1 cellular context compared by ENCODE assay signal in the genomic region with DNA sequence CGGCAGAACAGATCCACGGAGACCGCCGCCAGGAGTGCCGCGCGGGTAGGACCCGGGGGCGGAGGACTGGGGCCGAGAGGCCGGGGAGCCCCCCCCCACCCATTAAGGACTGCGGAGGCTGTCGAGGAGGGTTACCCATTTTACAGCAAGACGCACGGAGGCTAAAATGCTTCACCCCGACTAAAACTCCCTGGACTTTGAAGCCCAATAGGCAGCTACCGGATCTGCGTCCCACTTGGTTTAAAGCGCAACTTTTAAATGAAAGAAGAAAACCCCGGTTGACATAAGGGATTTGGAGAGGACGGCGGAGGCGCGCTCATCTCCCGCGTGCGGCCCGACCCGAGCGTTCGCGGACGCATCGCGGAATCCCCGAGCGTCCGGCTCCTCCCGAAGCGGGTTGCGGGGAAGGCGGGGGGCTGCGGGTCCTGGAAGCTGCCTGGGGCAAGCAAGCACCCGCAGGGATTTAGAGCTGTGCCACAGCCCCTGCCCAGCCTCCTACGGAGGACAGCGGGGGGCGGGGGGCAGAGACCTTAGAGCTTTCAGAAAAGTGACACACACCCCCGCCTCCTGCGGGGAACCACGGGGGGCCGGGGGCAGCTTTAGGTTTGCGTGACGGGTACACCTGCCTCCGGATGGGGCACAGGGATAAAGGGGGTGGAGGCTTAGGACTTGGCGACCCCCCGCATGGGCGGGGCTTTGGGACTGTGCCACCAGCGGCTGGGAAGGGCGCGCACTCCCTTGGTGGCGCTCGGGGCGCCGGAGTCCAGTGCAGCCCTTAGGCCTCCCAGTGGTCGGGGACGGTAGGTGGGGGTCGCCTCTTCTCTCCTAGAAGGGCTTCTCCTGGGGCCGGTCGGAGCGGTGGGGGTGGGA.
TF ChIP-seq lines count a peak whose summit lies in the region.

No MANE protein-coding gene starts in this region.

TF ChIP-seq in HEK293, 187 proteins besides CTCF, POLR2A, EP300 and RAD21 (continued from another document and continues in another):
- TF ChIP-seq, protein P1, sequence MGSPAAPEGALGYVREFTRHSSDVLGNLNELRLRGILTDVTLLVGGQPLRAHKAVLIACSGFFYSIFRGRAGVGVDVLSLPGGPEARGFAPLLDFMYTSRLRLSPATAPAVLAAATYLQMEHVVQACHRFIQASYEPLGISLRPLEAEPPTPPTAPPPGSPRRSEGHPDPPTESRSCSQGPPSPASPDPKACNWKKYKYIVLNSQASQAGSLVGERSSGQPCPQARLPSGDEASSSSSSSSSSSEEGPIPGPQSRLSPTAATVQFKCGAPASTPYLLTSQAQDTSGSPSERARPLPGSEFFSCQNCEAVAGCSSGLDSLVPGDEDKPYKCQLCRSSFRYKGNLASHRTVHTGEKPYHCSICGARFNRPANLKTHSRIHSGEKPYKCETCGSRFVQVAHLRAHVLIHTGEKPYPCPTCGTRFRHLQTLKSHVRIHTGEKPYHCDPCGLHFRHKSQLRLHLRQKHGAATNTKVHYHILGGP (tag by site-specific recombination; IDR thresholded peaks at IDR 0.05) = no peak
- TF ChIP-seq ZBTB7A (tag by site-specific recombination; IDR thresholded peaks at IDR 0.05; ENCODE audit: low read depth) = no peak
- peak; percentile 45 for TF ChIP-seq SP3 (tag by site-specific recombination; IDR thresholded peaks at IDR 0.05)
- TF ChIP-seq ZNF549 (tag by site-specific recombination; IDR thresholded peaks at IDR 0.05) = no peak
- peak; percentile 61; the same call in 1 of the 2 replicates for TF ChIP-seq KLF7 (tag by site-specific recombination; IDR thresholded peaks at IDR 0.05; ENCODE audit: borderline replicate concordance)
- TF ChIP-seq MZF1 (tag by site-specific recombination; IDR thresholded peaks at IDR 0.05; ENCODE audit: borderline replicate concordance) = peak; percentile 9; the same call in 1 of the 2 replicates
- TF ChIP-seq, protein P2, sequence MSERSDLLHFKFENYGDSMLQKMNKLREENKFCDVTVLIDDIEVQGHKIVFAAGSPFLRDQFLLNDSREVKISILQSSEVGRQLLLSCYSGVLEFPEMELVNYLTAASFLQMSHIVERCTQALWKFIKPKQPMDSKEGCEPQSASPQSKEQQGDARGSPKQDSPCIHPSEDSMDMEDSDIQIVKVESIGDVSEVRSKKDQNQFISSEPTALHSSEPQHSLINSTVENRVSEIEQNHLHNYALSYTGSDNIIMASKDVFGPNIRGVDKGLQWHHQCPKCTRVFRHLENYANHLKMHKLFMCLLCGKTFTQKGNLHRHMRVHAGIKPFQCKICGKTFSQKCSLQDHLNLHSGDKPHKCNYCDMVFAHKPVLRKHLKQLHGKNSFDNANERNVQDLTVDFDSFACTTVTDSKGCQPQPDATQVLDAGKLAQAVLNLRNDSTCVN (tag by site-specific recombination; optimal IDR thresholded peaks at IDR 0.05) = peak; percentile 63
- peak; percentile 51; the same call in 1 of the 2 replicates for TF ChIP-seq ZBTB20 (tag by site-specific recombination; IDR thresholded peaks at IDR 0.05)
- TF ChIP-seq, protein P3, sequence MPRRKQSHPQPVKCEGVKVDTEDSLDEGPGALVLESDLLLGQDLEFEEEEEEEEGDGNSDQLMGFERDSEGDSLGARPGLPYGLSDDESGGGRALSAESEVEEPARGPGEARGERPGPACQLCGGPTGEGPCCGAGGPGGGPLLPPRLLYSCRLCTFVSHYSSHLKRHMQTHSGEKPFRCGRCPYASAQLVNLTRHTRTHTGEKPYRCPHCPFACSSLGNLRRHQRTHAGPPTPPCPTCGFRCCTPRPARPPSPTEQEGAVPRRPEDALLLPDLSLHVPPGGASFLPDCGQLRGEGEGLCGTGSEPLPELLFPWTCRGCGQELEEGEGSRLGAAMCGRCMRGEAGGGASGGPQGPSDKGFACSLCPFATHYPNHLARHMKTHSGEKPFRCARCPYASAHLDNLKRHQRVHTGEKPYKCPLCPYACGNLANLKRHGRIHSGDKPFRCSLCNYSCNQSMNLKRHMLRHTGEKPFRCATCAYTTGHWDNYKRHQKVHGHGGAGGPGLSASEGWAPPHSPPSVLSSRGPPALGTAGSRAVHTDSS (tag by site-specific recombination; IDR thresholded peaks at IDR 0.05) = no peak
- TF ChIP-seq ZNF670 (tag by site-specific recombination; IDR thresholded peaks at IDR 0.05; ENCODE audit: low read depth) = no peak
- peak; percentile 44; the same call in 1 of the 2 replicates for TF ChIP-seq ZBTB17 (tag by site-specific recombination; IDR thresholded peaks at IDR 0.05)
- TF ChIP-seq, protein P4, sequence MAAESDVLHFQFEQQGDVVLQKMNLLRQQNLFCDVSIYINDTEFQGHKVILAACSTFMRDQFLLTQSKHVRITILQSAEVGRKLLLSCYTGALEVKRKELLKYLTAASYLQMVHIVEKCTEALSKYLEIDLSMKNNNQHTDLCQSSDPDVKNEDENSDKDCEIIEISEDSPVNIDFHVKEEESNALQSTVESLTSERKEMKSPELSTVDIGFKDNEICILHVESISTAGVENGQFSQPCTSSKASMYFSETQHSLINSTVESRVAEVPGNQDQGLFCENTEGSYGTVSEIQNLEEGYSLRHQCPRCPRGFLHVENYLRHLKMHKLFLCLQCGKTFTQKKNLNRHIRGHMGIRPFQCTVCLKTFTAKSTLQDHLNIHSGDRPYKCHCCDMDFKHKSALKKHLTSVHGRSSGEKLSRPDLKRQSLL (tag by site-specific recombination; IDR thresholded peaks at IDR 0.05) = no peak
- TF ChIP-seq EGR2 (tag by site-specific recombination; IDR thresholded peaks at IDR 0.05; ENCODE audit: low read depth) = peak; percentile 85
- TF ChIP-seq, protein P5, sequence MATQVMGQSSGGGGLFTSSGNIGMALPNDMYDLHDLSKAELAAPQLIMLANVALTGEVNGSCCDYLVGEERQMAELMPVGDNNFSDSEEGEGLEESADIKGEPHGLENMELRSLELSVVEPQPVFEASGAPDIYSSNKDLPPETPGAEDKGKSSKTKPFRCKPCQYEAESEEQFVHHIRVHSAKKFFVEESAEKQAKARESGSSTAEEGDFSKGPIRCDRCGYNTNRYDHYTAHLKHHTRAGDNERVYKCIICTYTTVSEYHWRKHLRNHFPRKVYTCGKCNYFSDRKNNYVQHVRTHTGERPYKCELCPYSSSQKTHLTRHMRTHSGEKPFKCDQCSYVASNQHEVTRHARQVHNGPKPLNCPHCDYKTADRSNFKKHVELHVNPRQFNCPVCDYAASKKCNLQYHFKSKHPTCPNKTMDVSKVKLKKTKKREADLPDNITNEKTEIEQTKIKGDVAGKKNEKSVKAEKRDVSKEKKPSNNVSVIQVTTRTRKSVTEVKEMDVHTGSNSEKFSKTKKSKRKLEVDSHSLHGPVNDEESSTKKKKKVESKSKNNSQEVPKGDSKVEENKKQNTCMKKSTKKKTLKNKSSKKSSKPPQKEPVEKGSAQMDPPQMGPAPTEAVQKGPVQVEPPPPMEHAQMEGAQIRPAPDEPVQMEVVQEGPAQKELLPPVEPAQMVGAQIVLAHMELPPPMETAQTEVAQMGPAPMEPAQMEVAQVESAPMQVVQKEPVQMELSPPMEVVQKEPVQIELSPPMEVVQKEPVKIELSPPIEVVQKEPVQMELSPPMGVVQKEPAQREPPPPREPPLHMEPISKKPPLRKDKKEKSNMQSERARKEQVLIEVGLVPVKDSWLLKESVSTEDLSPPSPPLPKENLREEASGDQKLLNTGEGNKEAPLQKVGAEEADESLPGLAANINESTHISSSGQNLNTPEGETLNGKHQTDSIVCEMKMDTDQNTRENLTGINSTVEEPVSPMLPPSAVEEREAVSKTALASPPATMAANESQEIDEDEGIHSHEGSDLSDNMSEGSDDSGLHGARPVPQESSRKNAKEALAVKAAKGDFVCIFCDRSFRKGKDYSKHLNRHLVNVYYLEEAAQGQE (tag by site-specific recombination; IDR thresholded peaks at IDR 0.05) = no peak
- TF ChIP-seq KLF10 (tag by site-specific recombination; IDR thresholded peaks at IDR 0.05) = peak; percentile 45; the same call in 1 of the 2 replicates
- TF ChIP-seq ZNF571 (tag by site-specific recombination; IDR thresholded peaks at IDR 0.05) = no peak
- no peak for TF ChIP-seq ZNF791 (tag by site-specific recombination; IDR thresholded peaks at IDR 0.05)
- TF ChIP-seq ZNF768 (tag by site-specific recombination; IDR thresholded peaks at IDR 0.05) = no peak
- no peak for TF ChIP-seq ZNF843 (tag by site-specific recombination; IDR thresholded peaks at IDR 0.05)
- TF ChIP-seq, protein P6, sequence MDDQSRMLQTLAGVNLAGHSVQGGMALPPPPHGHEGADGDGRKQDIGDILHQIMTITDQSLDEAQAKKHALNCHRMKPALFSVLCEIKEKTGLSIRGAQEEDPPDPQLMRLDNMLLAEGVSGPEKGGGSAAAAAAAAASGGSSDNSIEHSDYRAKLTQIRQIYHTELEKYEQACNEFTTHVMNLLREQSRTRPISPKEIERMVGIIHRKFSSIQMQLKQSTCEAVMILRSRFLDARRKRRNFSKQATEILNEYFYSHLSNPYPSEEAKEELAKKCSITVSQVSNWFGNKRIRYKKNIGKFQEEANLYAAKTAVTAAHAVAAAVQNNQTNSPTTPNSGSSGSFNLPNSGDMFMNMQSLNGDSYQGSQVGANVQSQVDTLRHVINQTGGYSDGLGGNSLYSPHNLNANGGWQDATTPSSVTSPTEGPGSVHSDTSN (CRISPR knock-in tag; IDR thresholded peaks at IDR 0.05) = no peak
- TF ChIP-seq, protein P7, sequence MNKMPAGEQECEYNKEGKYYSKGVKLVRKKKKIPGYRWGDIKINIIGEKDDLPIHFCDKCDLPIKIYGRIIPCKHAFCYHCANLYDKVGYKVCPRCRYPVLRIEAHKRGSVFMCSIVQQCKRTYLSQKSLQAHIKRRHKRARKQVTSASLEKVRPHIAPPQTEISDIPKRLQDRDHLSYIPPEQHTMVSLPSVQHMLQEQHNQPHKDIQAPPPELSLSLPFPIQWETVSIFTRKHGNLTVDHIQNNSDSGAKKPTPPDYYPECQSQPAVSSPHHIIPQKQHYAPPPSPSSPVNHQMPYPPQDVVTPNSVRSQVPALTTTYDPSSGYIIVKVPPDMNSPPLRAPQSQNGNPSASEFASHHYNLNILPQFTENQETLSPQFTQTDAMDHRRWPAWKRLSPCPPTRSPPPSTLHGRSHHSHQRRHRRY (tag by site-specific recombination; IDR thresholded peaks at IDR 0.05) = no peak
- no peak for TF ChIP-seq SETDB1 (IDR thresholded peaks at IDR 0.05; ENCODE audit: insufficient read length, low read length)
- TF ChIP-seq ZNF23 (tag by site-specific recombination; IDR thresholded peaks at IDR 0.05; ENCODE audit: borderline replicate concordance) = no peak
- TF ChIP-seq ZNF335 (tag by site-specific recombination; conservative IDR thresholded peaks at IDR 0.05) = peak; percentile 65
- no peak for TF ChIP-seq ZNF157 (tag by site-specific recombination; IDR thresholded peaks at IDR 0.05)
- TF ChIP-seq, protein P8, sequence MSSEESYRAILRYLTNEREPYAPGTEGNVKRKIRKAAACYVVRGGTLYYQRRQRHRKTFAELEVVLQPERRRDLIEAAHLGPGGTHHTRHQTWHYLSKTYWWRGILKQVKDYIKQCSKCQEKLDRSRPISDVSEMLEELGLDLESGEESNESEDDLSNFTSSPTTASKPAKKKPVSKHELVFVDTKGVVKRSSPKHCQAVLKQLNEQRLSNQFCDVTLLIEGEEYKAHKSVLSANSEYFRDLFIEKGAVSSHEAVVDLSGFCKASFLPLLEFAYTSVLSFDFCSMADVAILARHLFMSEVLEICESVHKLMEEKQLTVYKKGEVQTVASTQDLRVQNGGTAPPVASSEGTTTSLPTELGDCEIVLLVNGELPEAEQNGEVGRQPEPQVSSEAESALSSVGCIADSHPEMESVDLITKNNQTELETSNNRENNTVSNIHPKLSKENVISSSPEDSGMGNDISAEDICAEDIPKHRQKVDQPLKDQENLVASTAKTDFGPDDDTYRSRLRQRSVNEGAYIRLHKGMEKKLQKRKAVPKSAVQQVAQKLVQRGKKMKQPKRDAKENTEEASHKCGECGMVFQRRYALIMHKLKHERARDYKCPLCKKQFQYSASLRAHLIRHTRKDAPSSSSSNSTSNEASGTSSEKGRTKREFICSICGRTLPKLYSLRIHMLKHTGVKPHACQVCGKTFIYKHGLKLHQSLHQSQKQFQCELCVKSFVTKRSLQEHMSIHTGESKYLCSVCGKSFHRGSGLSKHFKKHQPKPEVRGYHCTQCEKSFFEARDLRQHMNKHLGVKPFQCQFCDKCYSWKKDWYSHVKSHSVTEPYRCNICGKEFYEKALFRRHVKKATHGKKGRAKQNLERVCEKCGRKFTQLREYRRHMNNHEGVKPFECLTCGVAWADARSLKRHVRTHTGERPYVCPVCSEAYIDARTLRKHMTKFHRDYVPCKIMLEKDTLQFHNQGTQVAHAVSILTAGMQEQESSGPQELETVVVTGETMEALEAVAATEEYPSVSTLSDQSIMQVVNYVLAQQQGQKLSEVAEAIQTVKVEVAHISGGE (tag by site-specific recombination; conservative IDR thresholded peaks at IDR 0.05; ENCODE audit: low read depth) = no peak
- peak; percentile 68 for TF ChIP-seq SP2 (tag by site-specific recombination; IDR thresholded peaks at IDR 0.05)
- peak; percentile 68 for TF ChIP-seq ZBTB8A (tag by site-specific recombination; IDR thresholded peaks at IDR 0.05)
- no peak for TF ChIP-seq ZNF501 (tag by site-specific recombination; IDR thresholded peaks at IDR 0.05)
- TF ChIP-seq, protein P9, sequence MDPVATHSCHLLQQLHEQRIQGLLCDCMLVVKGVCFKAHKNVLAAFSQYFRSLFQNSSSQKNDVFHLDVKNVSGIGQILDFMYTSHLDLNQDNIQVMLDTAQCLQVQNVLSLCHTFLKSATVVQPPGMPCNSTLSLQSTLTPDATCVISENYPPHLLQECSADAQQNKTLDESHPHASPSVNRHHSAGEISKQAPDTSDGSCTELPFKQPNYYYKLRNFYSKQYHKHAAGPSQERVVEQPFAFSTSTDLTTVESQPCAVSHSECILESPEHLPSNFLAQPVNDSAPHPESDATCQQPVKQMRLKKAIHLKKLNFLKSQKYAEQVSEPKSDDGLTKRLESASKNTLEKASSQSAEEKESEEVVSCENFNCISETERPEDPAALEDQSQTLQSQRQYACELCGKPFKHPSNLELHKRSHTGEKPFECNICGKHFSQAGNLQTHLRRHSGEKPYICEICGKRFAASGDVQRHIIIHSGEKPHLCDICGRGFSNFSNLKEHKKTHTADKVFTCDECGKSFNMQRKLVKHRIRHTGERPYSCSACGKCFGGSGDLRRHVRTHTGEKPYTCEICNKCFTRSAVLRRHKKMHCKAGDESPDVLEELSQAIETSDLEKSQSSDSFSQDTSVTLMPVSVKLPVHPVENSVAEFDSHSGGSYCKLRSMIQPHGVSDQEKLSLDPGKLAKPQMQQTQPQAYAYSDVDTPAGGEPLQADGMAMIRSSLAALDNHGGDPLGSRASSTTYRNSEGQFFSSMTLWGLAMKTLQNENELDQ (tag by site-specific recombination; IDR thresholded peaks at IDR 0.05; ENCODE audit: low read depth) = no peak
- no peak for TF ChIP-seq ZNF558 (tag by site-specific recombination; IDR thresholded peaks at IDR 0.05)
- peak; percentile 67; the same call in 1 of the 2 replicates for TF ChIP-seq KLF9 (tag by site-specific recombination; IDR thresholded peaks at IDR 0.05; ENCODE audit: low read depth)
- TF ChIP-seq, protein P10, sequence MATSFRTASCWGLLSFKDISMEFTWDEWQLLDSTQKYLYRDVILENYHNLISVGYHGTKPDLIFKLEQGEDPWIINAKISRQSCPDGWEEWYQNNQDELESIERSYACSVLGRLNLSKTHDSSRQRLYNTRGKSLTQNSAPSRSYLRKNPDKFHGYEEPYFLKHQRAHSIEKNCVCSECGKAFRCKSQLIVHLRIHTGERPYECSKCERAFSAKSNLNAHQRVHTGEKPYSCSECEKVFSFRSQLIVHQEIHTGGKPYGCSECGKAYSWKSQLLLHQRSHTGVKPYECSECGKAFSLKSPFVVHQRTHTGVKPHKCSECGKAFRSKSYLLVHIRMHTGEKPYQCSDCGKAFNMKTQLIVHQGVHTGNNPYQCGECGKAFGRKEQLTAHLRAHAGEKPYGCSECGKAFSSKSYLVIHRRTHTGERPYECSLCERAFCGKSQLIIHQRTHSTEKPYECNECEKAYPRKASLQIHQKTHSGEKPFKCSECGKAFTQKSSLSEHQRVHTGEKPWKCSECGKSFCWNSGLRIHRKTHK (tag by site-specific recombination; IDR thresholded peaks at IDR 0.05) = no peak
- no peak for TF ChIP-seq ZNF175 (tag by site-specific recombination; IDR thresholded peaks at IDR 0.05)
- no peak for TF ChIP-seq ZNF529 (tag by site-specific recombination; IDR thresholded peaks at IDR 0.05; ENCODE audit: insufficient replicate concordance)
